In genomic region chr18:10303171-10303570, GRCh38 we compare ENCODE assay signal across 31 cellular contexts.
"Had no signal": no experiment of that assay in that cellular context is flagged by ENCODE, and none has a peak within 500 bp of the region (broad histone marks: within the 10 kb centered on the region; RNA-seq: fewer than 3 reads in every experiment).

No MANE protein-coding gene starts in this region.

- H3K4me2 ChIP-seq: neural progenitor cell, smooth muscle cell had no signal

- H3K9me3 Mint-ChIP-seq: natural killer cell; stimulated activated naive CD8-positive, alpha-beta T cell treated with anti-CD3 and anti-CD28 coated beads, Interleukin-15, amount 100 ng/mL, for 72 hours had no signal

- H3K27me3 ChIP-seq: neural progenitor cell, ovary, spleen, suprapubic skin, testis, tibial artery, transverse colon, upper lobe of right lung, uterus had no signal

- H3K27me3 Mint-ChIP-seq: stimulated activated memory B cell treated with anti-CD40 and anti-IgM and Interleukin-4, amounts not matched to agents 10 μg/mL and 1 μg/mL and 100 μg/mL, for 72 hours; type B pancreatic cell had no signal

- H3K4me1 Mint-ChIP-seq: natural killer cell; stimulated activated naive CD8-positive, alpha-beta T cell treated with anti-CD3 and anti-CD28 coated beads, Interleukin-15, amount 100 ng/mL, for 72 hours had no signal

- H3K36me3 ChIP-seq: neural progenitor cell, ovary, spleen, suprapubic skin, tibial artery, transverse colon, upper lobe of right lung, uterus had no signal

- H3K79me2 ChIP-seq: parathyroid adenoma had no signal

- H3K9ac ChIP-seq: neural progenitor cell, parathyroid adenoma had no signal

- ATAC-seq: natural killer cell; psoas muscle; right cardiac atrium; sciatic nerve; stimulated activated memory B cell treated with anti-CD40 and anti-IgM and Interleukin-4, amounts not matched to agents 10 μg/mL and 1 μg/mL and 100 μg/mL, for 72 hours; stimulated activated naive CD8-positive, alpha-beta T cell treated with anti-CD3 and anti-CD28 coated beads, Interleukin-15, amount 100 ng/mL, for 72 hours; stimulated activated naive CD8-positive, alpha-beta T cell treated with anti-CD3 and anti-CD28 coated beads, Interleukin-15, Interleukin-2, amounts not matched to agents 100 U/mL and 50 U/mL, for 24 hours; upper lobe of right lung had no signal

- H3K36me3 Mint-ChIP-seq: natural killer cell; stimulated activated memory B cell treated with anti-CD40 and anti-IgM and Interleukin-4, amounts not matched to agents 10 μg/mL and 1 μg/mL and 100 μg/mL, for 72 hours; type B pancreatic cell had no signal

- H3K27ac ChIP-seq: neural progenitor cell, ovary, parathyroid adenoma, psoas muscle, spleen, suprapubic skin, testis, tibial artery, transverse colon, upper lobe of right lung, uterus had no signal

- H3K27ac Mint-ChIP-seq: natural killer cell; nephron; neural progenitor cell; progenitor cell of endocrine pancreas; stimulated activated memory B cell treated with anti-CD40 and anti-IgM and Interleukin-4, amounts not matched to agents 10 μg/mL and 1 μg/mL and 100 μg/mL, for 72 hours; type B pancreatic cell had no signal

- H2AFZ ChIP-seq: neural progenitor cell, parathyroid adenoma had no signal

- H3K4me1 ChIP-seq: parathyroid adenoma, psoas muscle, tibial artery, transverse colon, upper lobe of right lung, uterus had no signal

- DNase-seq: natural killer cell; occipital lobe; ovary; posterior cingulate gyrus; psoas muscle; right cardiac atrium; spleen; stimulated activated CD4-positive, alpha-beta T cell treated with anti-CD3 and anti-CD28 coated beads, Interleukin-12 subunit alpha, Interleukin-12 subunit beta, amount 100 ng/mL, for 4 hours; stimulated activated CD4-positive, alpha-beta T cell treated with anti-CD3 and anti-CD28 coated beads, Interleukin-1b, Interleukin-23, amount 100 ng/mL, for 48 hours; stimulated activated CD4-positive, alpha-beta T cell treated with anti-CD3 and anti-CD28 coated beads, Interleukin-4, amount 100 ng/mL, for 1 hour; stimulated activated CD4-positive, alpha-beta T cell treated with anti-CD3 and anti-CD28 coated beads, Interleukin-4, amount 100 ng/mL, for 4 hours; stimulated activated CD8-positive, alpha-beta memory T cell treated with anti-CD3 and anti-CD28 coated beads, Interleukin-4, amount 100 ng/mL, for 48 hours; stimulated activated naive CD4-positive, alpha-beta T cell; stimulated activated naive CD8-positive, alpha-beta T cell treated with anti-CD3 and anti-CD28 coated beads, Interleukin-15, amount 100 ng/mL, for 72 hours; stimulated activated naive CD8-positive, alpha-beta T cell treated with anti-CD3 and anti-CD28 coated beads, Interleukin-15, Interleukin-2, amounts not matched to agents 100 U/mL and 50 U/mL, for 24 hours; substantia nigra; testis; tibial artery; transverse colon; upper lobe of right lung; uterus had no signal

- H3K9me3 ChIP-seq: ovary, psoas muscle, spleen, suprapubic skin, testis, tibial artery, transverse colon, upper lobe of right lung, uterus had no signal

- H3K4me3 Mint-ChIP-seq: natural killer cell; nephron; neural progenitor cell; stimulated activated memory B cell treated with anti-CD40 and anti-IgM and Interleukin-4, amounts not matched to agents 10 μg/mL and 1 μg/mL and 100 μg/mL, for 72 hours; stimulated activated naive CD8-positive, alpha-beta T cell treated with anti-CD3 and anti-CD28 coated beads, Interleukin-15, amount 100 ng/mL, for 72 hours; type B pancreatic cell had no signal

- H3K4me3 ChIP-seq: neural progenitor cell, ovary, psoas muscle, skin epidermis, smooth muscle cell, spleen, suprapubic skin, testis, tibial artery, transverse colon, upper lobe of right lung, uterus had no signal
